In the genomic region with DNA sequence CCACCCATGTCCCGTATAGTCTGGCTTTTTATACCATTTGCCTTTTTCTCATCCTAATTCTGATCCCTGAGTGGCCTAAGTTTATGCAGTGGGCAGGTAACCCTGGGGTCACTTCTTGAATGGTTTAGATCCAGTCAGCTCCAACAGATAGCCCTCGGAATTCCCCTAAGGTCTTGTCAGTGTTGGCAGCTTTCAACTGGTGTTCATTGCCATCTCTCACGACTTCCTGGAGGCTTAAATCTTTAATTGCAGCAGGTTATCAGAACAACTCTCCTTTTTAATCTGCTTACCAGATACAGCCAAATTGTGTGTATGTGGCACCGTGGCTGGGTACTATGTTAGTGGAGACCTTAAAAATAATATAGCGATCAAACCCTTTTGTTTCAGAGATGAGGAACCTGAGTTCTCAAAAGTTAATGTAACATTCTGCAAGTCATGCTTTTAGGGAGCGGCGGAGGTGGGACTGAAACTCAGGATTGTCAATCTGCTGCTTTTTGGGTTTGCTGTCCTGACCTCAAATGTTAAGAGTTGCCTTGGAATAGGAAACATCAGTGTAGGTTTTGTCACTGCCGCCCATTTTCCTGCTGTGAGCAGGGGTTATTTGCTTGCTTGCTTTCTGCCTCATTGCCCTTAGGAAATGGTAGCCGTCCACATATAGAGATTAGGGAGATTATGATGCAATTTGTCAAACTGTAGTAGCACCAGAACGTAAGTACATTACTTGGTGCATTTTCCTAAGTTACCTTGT, we compare ENCODE assay signal across 8 cellular contexts. TPM values are rescaled to one million over a fixed set of nuclear protein-coding genes. Genes with fewer than 3 reads are reported as not detected.
DNase-seq lines count a peak whose midpoint lies in the region; ATAC-seq and TF ChIP-seq lines count a peak whose summit lies in the region.

No MANE protein-coding gene starts in this region.

- H3K79me2 ChIP-seq in MM.1S (ENCODE audit: low read length): peaks cover 53% of the 10 kb centered on the region

- H3F3A ChIP-seq in MM.1S (ENCODE audit: insufficient read depth, low read length): peaks cover 9% of the 10 kb centered on the region

- H3K36me3 ChIP-seq in MM.1S (replicated peaks; ENCODE audit: insufficient read depth, low read length) (peaks cover 8% of the 10 kb centered on the region; the same call in 1 of the 2 replicates), body of pancreas (replicated peaks in 1 of 2; ENCODE audit: insufficient read depth in 1 of 2, low read depth in 2 of 2) (no peaks in the 10 kb centered on the region), lung (ENCODE audit: control insufficient read depth in 2 of 2, insufficient read depth in 2 of 2, low read length in 2 of 2) (peaks cover 4 to 6% of the 10 kb centered on the region in 2 donors), uterus (no peaks in the 10 kb centered on the region)

- DNase-seq in DMS 273 (lab: John Stamatoyannopoulos, UW; ENCODE audit: unreplicated experiment): peak; percentile 56
- DNase-seq in DMS 273 treated with DMSO at 0.1 percent for 48 hours (lab: John Stamatoyannopoulos, UW): no peak
- DNase-seq in MM.1S: peak; percentile 68
- no peak for DNase-seq in body of pancreas
- DNase-seq in lung (ENCODE audit: low spot score): no peak
- no peak for DNase-seq in uterus
- DNase-seq in NCI-H1105 (lab: John Stamatoyannopoulos, UW): no peak

- H3K9ac ChIP-seq in MM.1S (ENCODE audit: low read length): peak overlapping the region; percentile 83

- no peaks in the 10 kb centered on the region for H3K27me3 ChIP-seq in MM.1S (replicated peaks; ENCODE audit: insufficient read depth, low read length)
- H3K27me3 ChIP-seq in body of pancreas: no peaks in the 10 kb centered on the region
- H3K27me3 ChIP-seq in lung (ENCODE audit: control insufficient read depth, insufficient read depth): no peaks in the 10 kb centered on the region
- no peaks in the 10 kb centered on the region for H3K27me3 ChIP-seq in uterus

- TF ChIP-seq CTCF in MM.1S (IDR thresholded peaks at IDR 0.05; ENCODE audit: low read length) (no peak), body of pancreas (IDR thresholded peaks at IDR 0.05) (no peak), lung (IDR thresholded peaks at IDR 0.05; ENCODE audit: control extremely low read depth, extremely low read depth) (no peak), uterus (IDR thresholded peaks at IDR 0.05) (no peak)

- ATAC-seq in GM21529 (IDR thresholded peaks at IDR 0.05; ENCODE audit: unreplicated experiment) (peak; percentile 25), body of pancreas (peak; percentile 6), lung (ENCODE audit: insufficient read depth, low FRiP score) (no peak)

- peak overlapping the region; percentile 94 for H3K4me2 ChIP-seq in MM.1S (ENCODE audit: low read depth, low read length)

- H3K4me3 ChIP-seq in MM.1S (ENCODE audit: low read length) (peak overlapping the region; percentile 79), body of pancreas (peak overlapping the region; percentile 37 to 68), lung (peak overlapping the region; percentile 76), uterus (peak overlapping the region; percentile 76 to 88)

- peak overlapping the region; percentile 97 for H2AFZ ChIP-seq in MM.1S (ENCODE audit: low read length)

- H3K27ac ChIP-seq in MM.1S (ENCODE audit: low read length) (peak overlapping the region; percentile 80), body of pancreas (peak overlapping the region; percentile 90 to 97 (median 96)), lung (ENCODE audit: low read depth in 1 of 2, low read length in 1 of 2) (peak overlapping the region; percentile 93 to 97), uterus (peak overlapping the region; percentile 87 to 94)

- WGBS in body of pancreas, 2 donors: 17 to 21% methylated on average over 10 of the region's 10 CpGs
- 16 to 29% methylated on average over 10 of the region's 10 CpGs for WGBS in lung, 2 donors

- 0 out of 2 replicates have a peak, but pooled peaks cover 6% of the 10 kb centered on the region for H4K20me1 ChIP-seq in MM.1S (ENCODE audit: insufficient read depth, low read length)

- H3K4me1 ChIP-seq in MM.1S (ENCODE audit: low read length): peaks cover 10% of the 10 kb centered on the region
- H3K4me1 ChIP-seq in body of pancreas: peaks cover 26% of the 10 kb centered on the region
- peaks cover 2 to 22% of the 10 kb centered on the region in 2 donors for H3K4me1 ChIP-seq in lung (ENCODE audit: control insufficient read depth in 2 of 2, insufficient read depth in 2 of 2, low read length in 2 of 2)
- peaks cover 4 to 6% of the 10 kb centered on the region in 2 donors for H3K4me1 ChIP-seq in uterus

- no peaks in the 10 kb centered on the region for H3K9me2 ChIP-seq in MM.1S (replicated peaks; ENCODE audit: insufficient read depth, low read length)

- no peaks in the 10 kb centered on the region for H3K9me3 ChIP-seq in MM.1S (replicated peaks; ENCODE audit: insufficient read depth, low read length)
- no peaks in the 10 kb centered on the region for H3K9me3 ChIP-seq in body of pancreas
- no peaks in the 10 kb centered on the region for H3K9me3 ChIP-seq in lung (ENCODE audit: control insufficient read depth in 2 of 2, insufficient read depth in 1 of 2, low read length in 1 of 2)
- no peaks in the 10 kb centered on the region for H3K9me3 ChIP-seq in uterus

- TF ChIP-seq POLR2A in body of pancreas (IDR thresholded peaks at IDR 0.05) (no peak), uterus (IDR thresholded peaks at IDR 0.05) (no peak)

- intact Hi-C loops in body of pancreas (cut with DNase I): no loop called here
- intact Hi-C loops in uterus (cut with DNase I; ENCODE audit: low total_unique reads): no loop called here

RNA-seq across cellular contexts. Expression of gene DLD, which starts 0.8 kb away (rescaled TPM):
- total RNA-seq in body of pancreas (100 to 1,000 TPM in 1 of 2 donors, 10 to 100 TPM in 1; 53.7 to 123 TPM), lung (10 to 100 TPM; 66.9 to 93.5 TPM), uterus (100 to 1,000 TPM in 1 of 4 donors, 10 to 100 TPM in 3; 50.2 to 127 (median 64.3) TPM)
- polyA plus RNA-seq in lung: 100 to 1,000 TPM in 1 of 2 donors, 10 to 100 TPM in 1; 19.3 to 101 TPM

Comparison
In these comparisons a context has a peak if more than half of its experiments do, and no peak if none do; other contexts are left out.
1. DNase-seq: peak in DMS 273 (single experiment) and MM.1S (single experiment); none in DMS 273 treated with DMSO at 0.1 percent for 48 hours (single experiment), body of pancreas (0 of 4), lung (single experiment), uterus (0 of 2) and NCI-H1105 (single experiment).
2. Peak in every context shown above with its lines, with median percentiles within 50 percentile points of each other: H3K27ac ChIP-seq and H3K4me3 ChIP-seq.